Comparison of ENCODE assay signal across 8 cellular contexts in genomic region chr9:110143969-110144545, GRCh38.
A peak's percentile ranks its signal among the peaks of the same experiment; 100 is the strongest.
DNase-seq lines count a peak whose midpoint lies in the region; ATAC-seq and TF ChIP-seq lines count a peak whose summit lies in the region.

No MANE protein-coding gene starts in this region.

- peak; percentile 47 for ATAC-seq in GM21381 (IDR thresholded peaks at IDR 0.05; ENCODE audit: unreplicated experiment)
- ATAC-seq in HG03565 (IDR thresholded peaks at IDR 0.05; ENCODE audit: unreplicated experiment), result peak; percentile 44
- ATAC-seq in activated naive CD8-positive, alpha-beta T cell treated with anti-CD3 and anti-CD28 coated beads, Interleukin-2, amount 50 U/mL, for 24 hours, result peak; percentile 74

- 65 to 80% (median 73%) methylated on average over 2 of the region's 2 CpGs for WGBS in stomach, 5 donors

- no peaks in the 10 kb centered on the region for H3K27me3 Mint-ChIP-seq in activated naive CD8-positive, alpha-beta T cell treated with anti-CD3 and anti-CD28 coated beads, Interleukin-2, amount 50 U/mL, for 24 hours

- H3K4me3 ChIP-seq in GM12865 (ENCODE audit: low read depth, low read length), result peak overlapping the region; percentile 43; the same call in 1 of the 2 replicates
- no peak overlapping the region for H3K4me3 ChIP-seq in stomach

- H3K27ac Mint-ChIP-seq in activated naive CD8-positive, alpha-beta T cell treated with anti-CD3 and anti-CD28 coated beads, Interleukin-2, amount 50 U/mL, for 24 hours, result peak overlapping the region; percentile 69

- no peak for TF ChIP-seq EP300 in stomach (IDR thresholded peaks at IDR 0.05)

- peak overlapping the region in 3 of 5 donors; percentile 20 to 56 (median 29) for H3K27ac ChIP-seq in stomach

- DNase-seq in GM12865 (ENCODE audit: low read depth) (peak; percentile 77), stomach (no peak), NCI-H2227 (lab: John Stamatoyannopoulos, UW; ENCODE audit: unreplicated experiment) (no peak), COR-L47 (lab: John Stamatoyannopoulos, UW) (no peak), NCI-H82 treated with DMSO at 0.1 percent for 48 hours (lab: John Stamatoyannopoulos, UW; ENCODE audit: unreplicated experiment) (no peak)
- peak; percentile 34 for DNase-seq in activated naive CD8-positive, alpha-beta T cell treated with anti-CD3 and anti-CD28 coated beads, Interleukin-2, amount 50 U/mL, for 24 hours

- H3K27me3 ChIP-seq in stomach, result no peaks in the 10 kb centered on the region

- peaks cover 0 to 2% (median 0%) of the 10 kb centered on the region in 4 donors for H3K36me3 ChIP-seq in stomach

- TF ChIP-seq CTCF in GM12865 (IDR thresholded peaks at IDR 0.05; ENCODE audit: insufficient read depth, low read depth, low read length, missing control alignments), result peak; percentile 6
- no peak for TF ChIP-seq CTCF in stomach (IDR thresholded peaks at IDR 0.05)

- H3K9me3 ChIP-seq in stomach, result no peaks in the 10 kb centered on the region

- no peak for TF ChIP-seq POLR2A in stomach (IDR thresholded peaks at IDR 0.05)

- H3K36me3 Mint-ChIP-seq in activated naive CD8-positive, alpha-beta T cell treated with anti-CD3 and anti-CD28 coated beads, Interleukin-2, amount 50 U/mL, for 24 hours (ENCODE audit: low read depth), result no peaks in the 10 kb centered on the region

- H3K9me3 Mint-ChIP-seq in activated naive CD8-positive, alpha-beta T cell treated with anti-CD3 and anti-CD28 coated beads, Interleukin-2, amount 50 U/mL, for 24 hours, result peaks cover 5% of the 10 kb centered on the region

- H3K4me1 ChIP-seq in stomach, result peaks cover 15 to 65% (median 40%) of the 10 kb centered on the region in 4 donors

- peaks cover 60% of the 10 kb centered on the region for H3K4me1 Mint-ChIP-seq in activated naive CD8-positive, alpha-beta T cell treated with anti-CD3 and anti-CD28 coated beads, Interleukin-2, amount 50 U/mL, for 24 hours

- H3K4me3 Mint-ChIP-seq in activated naive CD8-positive, alpha-beta T cell treated with anti-CD3 and anti-CD28 coated beads, Interleukin-2, amount 50 U/mL, for 24 hours, result peak overlapping the region; percentile 51

- intact Hi-C loops in stomach (cut with DNase I; ENCODE audit: low total_unique reads), result no loop called here

Comparison
In these comparisons a context has a peak if more than half of its experiments do, and no peak if none do; other contexts are left out.
1. DNase-seq: peak in GM12865 (single experiment) and activated naive CD8-positive, alpha-beta T cell treated with anti-CD3 and anti-CD28 coated beads, Interleukin-2, amount 50 U/mL, for 24 hours (single experiment); none in stomach (single experiment), NCI-H2227 (single experiment), COR-L47 (single experiment) and NCI-H82 treated with DMSO at 0.1 percent for 48 hours (single experiment).
2. Peak in every context shown above with its lines, with median percentiles within 50 percentile points of each other: ATAC-seq.